In the genomic region with DNA sequence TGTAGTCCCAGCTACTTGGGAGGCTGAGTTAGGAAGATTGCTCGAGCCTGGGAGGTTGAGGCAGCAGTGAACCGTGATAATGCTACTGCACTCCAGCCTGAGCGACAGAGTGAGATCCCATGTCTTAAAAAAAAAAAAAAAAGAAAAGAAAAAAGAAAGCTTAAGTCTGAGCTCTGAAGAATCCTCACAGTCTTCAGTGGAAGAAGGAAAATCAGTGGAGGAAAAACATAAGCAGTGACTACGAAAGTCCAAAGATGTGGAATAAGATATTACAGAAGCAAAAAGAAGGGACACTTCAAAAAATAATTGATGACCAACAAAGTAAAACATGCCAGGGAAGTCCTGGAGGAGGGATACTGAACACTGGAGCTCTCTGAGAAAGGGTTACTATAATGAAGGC, we compare ENCODE assay signal across 23 cellular contexts. TPM values are rescaled to one million over a fixed set of nuclear protein-coding genes. Genes with fewer than 3 reads are reported as not detected.
"Had no signal": no experiment of that assay in that cellular context is flagged by ENCODE, and none has a peak within 500 bp of the region (broad histone marks: within the 10 kb centered on the region; RNA-seq: fewer than 3 reads in every experiment).

No MANE protein-coding gene starts in this region.

- H3K4me2 ChIP-seq: KMS-11 had no signal

- H3K4me3 Mint-ChIP-seq: activated CD4-positive, alpha-beta memory T cell treated with anti-CD3 and anti-CD28 coated beads, Interleukin-2, amount 10 ng/mL, durations not matched to agents 7 days and 5 days; activated CD4-positive, alpha-beta T cell treated with anti-CD3 and anti-CD28 coated beads for 36 hours; activated naive CD4-positive, alpha-beta T cell treated with anti-CD3 and anti-CD28 coated beads, Interleukin-2, amount 50 U/mL, for 24 hours; T-cell had no signal

- H3K27ac Mint-ChIP-seq: activated CD4-positive, alpha-beta memory T cell treated with anti-CD3 and anti-CD28 coated beads, Interleukin-2, amount 10 ng/mL, durations not matched to agents 7 days and 5 days; activated CD4-positive, alpha-beta T cell treated with anti-CD3 and anti-CD28 coated beads for 36 hours; activated naive CD4-positive, alpha-beta T cell treated with anti-CD3 and anti-CD28 coated beads, Interleukin-2, amount 50 U/mL, for 24 hours; activated T-cell treated with anti-CD3 and anti-CD28 coated beads, Interleukin-2, amount 50 U/mL, for 72 hours; T-cell had no signal

- H3K4me3 ChIP-seq: breast epithelium had no signal

- H3K36me3 ChIP-seq: breast epithelium had no signal

- H3K9ac ChIP-seq: KMS-11 had no signal

- ATAC-seq: activated CD4-positive, alpha-beta T cell treated with anti-CD3 and anti-CD28 coated beads for 36 hours; activated T-cell treated with anti-CD3 and anti-CD28 coated beads, Interleukin-2, amount 50 U/mL, for 72 hours; T-cell had no signal

- H3K27ac ChIP-seq: breast epithelium, KMS-11, VCaP had no signal

- H3K9me3 ChIP-seq: breast epithelium had no signal

- H3K9me3 Mint-ChIP-seq: activated CD4-positive, alpha-beta memory T cell treated with anti-CD3 and anti-CD28 coated beads, Interleukin-2, amount 10 ng/mL, durations not matched to agents 7 days and 5 days; activated naive CD4-positive, alpha-beta T cell treated with anti-CD3 and anti-CD28 coated beads, Interleukin-2, amount 50 U/mL, for 24 hours; activated T-cell treated with anti-CD3 and anti-CD28 coated beads, Interleukin-2, amount 50 U/mL, for 72 hours; T-cell had no signal

- DNase-seq: activated CD4-positive, alpha-beta memory T cell treated with anti-CD3 and anti-CD28 coated beads, Interleukin-2, amount 10 ng/mL, durations not matched to agents 7 days and 5 days; activated CD4-positive, alpha-beta T cell treated with anti-CD3 and anti-CD28 coated beads for 36 hours; activated CD4-positive, alpha-beta T cell treated with anti-CD3 and anti-CD28 coated beads, Interleukin-2, amount 50 U/mL, for 1 hour; activated CD8-positive, alpha-beta memory T cell treated with anti-CD3 and anti-CD28 coated beads, Interleukin-2, amount 50 U/mL, for 4 hours; activated naive CD4-positive, alpha-beta T cell; activated T-cell treated with anti-CD3 and anti-CD28 coated beads, Interleukin-2, amount 50 U/mL, for 72 hours; aorta; caudate nucleus; MM.1S; NCI-H1105; NCI-H1436; NCI-H1694 treated with DMSO at 0.1 percent for 48 hours; NCI-H2081; NCI-H510A treated with DMSO at 0.1 percent for 48 hours; NCI-H69; NK-92 treated with Interleukin-12 subunit alpha and Interleukin-12 subunit beta, amount 100 ng/mL, for 24 hours; SHP77; T-cell had no signal

RNA-seq across cellular contexts. Expression of a gene that starts 4.0 kb away (rescaled TPM):
- total RNA-seq: aorta, breast epithelium, cerebellum had no signal
- polyA plus RNA-seq: aorta had no signal

RNA-seq across cellular contexts. Expression of a gene that starts 10.9 kb away (rescaled TPM):
- total RNA-seq: cerebellum had no signal
